Comparison of ENCODE assay signal across 1 cellular context in the genomic region with DNA sequence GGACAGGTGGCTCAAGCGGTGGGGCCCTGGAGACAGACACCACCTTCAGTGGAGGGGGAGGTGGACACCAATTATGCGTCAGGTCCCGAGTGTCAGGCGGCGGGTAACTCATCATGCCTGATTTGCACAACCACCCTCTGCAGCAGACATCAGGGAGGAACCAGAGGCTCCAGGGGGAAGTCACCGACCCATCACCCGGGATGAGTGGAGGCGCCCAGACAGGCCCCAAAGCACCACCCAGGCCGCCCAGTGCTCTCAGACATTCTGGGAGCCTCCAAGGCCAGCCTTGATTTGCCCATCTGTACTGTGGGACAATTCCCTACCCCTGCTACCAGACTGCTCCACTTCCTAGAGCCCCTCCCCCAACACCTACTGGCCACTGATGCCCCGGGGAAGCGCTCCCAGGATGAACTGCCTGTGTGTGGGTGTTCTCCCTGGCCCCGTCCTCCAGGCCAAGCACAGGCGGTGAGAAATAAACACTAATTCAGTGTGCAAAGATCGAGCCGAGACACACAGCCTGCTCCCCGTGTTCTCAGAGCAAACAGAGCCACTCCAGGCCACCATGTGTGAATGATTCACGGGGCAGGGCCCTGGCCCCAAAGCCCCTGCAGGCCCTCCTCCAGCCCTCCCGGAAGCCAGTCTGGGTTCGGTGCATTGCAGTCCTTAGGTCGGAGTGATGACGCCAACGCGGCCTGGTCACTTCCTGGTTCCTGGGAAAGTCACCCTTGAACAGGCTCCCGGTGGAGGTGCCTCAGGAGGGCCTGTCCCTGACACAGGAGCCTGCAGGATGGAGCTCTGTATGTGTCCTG.
TF ChIP-seq lines count a peak whose summit lies in the region.

No MANE protein-coding gene starts in this region.

TF ChIP-seq in HepG2, 621 proteins besides CTCF, POLR2A, EP300 and RAD21 (continued from another document and continues in another):
- TF ChIP-seq KIAA2018 (CRISPR knock-in tag; IDR thresholded peaks at IDR 0.05; ENCODE audit: borderline replicate concordance) (peak; percentile 21; the same call in 1 of the 2 replicates), RFXAP (CRISPR knock-in tag; IDR thresholded peaks at IDR 0.05; ENCODE audit: borderline replicate concordance) (0 out of 2 replicates have a peak, but pooled peaks have one; percentile 24), ZNF891 (CRISPR knock-in tag; IDR thresholded peaks at IDR 0.05) (peak; percentile 86; the same call in 1 of the 2 replicates), GATA4 (IDR thresholded peaks at IDR 0.05; ENCODE audit: borderline replicate concordance, low read depth) (no peak), RBM39 (IDR thresholded peaks at IDR 0.05; ENCODE audit: low read depth, low read length, poor library complexity, severe bottlenecking) (peak; percentile 95), MED1 (CRISPR knock-in tag; IDR thresholded peaks at IDR 0.05) (peak; percentile 95), ZNF547 (CRISPR knock-in tag; IDR thresholded peaks at IDR 0.05) (peak; percentile 89), SRY (CRISPR knock-in tag; IDR thresholded peaks at IDR 0.05) (peak; percentile 83; the same call in 1 of the 2 replicates), ARID4A (CRISPR knock-in tag; IDR thresholded peaks at IDR 0.05; ENCODE audit: borderline replicate concordance) (peak; percentile 95), MZF1 (CRISPR knock-in tag; IDR thresholded peaks at IDR 0.05; ENCODE audit: borderline replicate concordance) (no peak), NFKBIZ (CRISPR knock-in tag; IDR thresholded peaks at IDR 0.05) (no peak; the same call in 1 of the 2 replicates), KDM5A (IDR thresholded peaks at IDR 0.05; ENCODE audit: borderline replicate concordance, low read length) (no peak; the same call in 1 of the 2 replicates), ZFP1 (CRISPR knock-in tag; IDR thresholded peaks at IDR 0.05) (peak; percentile 73; the same call in 1 of the 2 replicates), RARA (CRISPR knock-in tag; IDR thresholded peaks at IDR 0.05) (peak; percentile 92), MBNL3 (CRISPR knock-in tag; conservative IDR thresholded peaks at IDR 0.05) (no peak), MAFK (conservative IDR thresholded peaks at IDR 0.05 in 1 of 2, IDR thresholded peaks at IDR 0.05 in 1 of 2; ENCODE audit: low read length in 2 of 2) (no peak), RCOR2 (CRISPR knock-in tag; IDR thresholded peaks at IDR 0.05) (peak; percentile 79), TSC22D2 (CRISPR knock-in tag; IDR thresholded peaks at IDR 0.05; ENCODE audit: borderline replicate concordance) (peak; percentile 14; the same call in 1 of the 2 replicates), DBP (CRISPR knock-in tag; IDR thresholded peaks at IDR 0.05; ENCODE audit: not compliant biosample characterization) (no peak), HMGA1 (CRISPR knock-in tag; conservative IDR thresholded peaks at IDR 0.05) (no peak), ZMAT5 (CRISPR knock-in tag; IDR thresholded peaks at IDR 0.05; ENCODE audit: borderline replicate concordance, low read depth) (no peak), ZNF180 (CRISPR knock-in tag; IDR thresholded peaks at IDR 0.05; ENCODE audit: borderline replicate concordance, low read depth) (no peak), ZNF776 (CRISPR knock-in tag; IDR thresholded peaks at IDR 0.05) (no peak; the same call in 1 of the 2 replicates), ZNF850 (CRISPR knock-in tag; conservative IDR thresholded peaks at IDR 0.05) (0 out of 2 replicates have a peak, but pooled peaks have one; percentile 12), REST (IDR thresholded peaks at IDR 0.05; ENCODE audit: borderline replicate concordance in 1 of 2, low read depth in 1 of 2, low read length in 2 of 2) (no peak; a peak in 1 of 4 replicates), HOXA9 (CRISPR knock-in tag; IDR thresholded peaks at IDR 0.05; ENCODE audit: borderline replicate concordance) (no peak), KDM2A (CRISPR knock-in tag; IDR thresholded peaks at IDR 0.05; ENCODE audit: borderline replicate concordance, low read depth) (peak; percentile 90)
- TF ChIP-seq, protein P1, sequence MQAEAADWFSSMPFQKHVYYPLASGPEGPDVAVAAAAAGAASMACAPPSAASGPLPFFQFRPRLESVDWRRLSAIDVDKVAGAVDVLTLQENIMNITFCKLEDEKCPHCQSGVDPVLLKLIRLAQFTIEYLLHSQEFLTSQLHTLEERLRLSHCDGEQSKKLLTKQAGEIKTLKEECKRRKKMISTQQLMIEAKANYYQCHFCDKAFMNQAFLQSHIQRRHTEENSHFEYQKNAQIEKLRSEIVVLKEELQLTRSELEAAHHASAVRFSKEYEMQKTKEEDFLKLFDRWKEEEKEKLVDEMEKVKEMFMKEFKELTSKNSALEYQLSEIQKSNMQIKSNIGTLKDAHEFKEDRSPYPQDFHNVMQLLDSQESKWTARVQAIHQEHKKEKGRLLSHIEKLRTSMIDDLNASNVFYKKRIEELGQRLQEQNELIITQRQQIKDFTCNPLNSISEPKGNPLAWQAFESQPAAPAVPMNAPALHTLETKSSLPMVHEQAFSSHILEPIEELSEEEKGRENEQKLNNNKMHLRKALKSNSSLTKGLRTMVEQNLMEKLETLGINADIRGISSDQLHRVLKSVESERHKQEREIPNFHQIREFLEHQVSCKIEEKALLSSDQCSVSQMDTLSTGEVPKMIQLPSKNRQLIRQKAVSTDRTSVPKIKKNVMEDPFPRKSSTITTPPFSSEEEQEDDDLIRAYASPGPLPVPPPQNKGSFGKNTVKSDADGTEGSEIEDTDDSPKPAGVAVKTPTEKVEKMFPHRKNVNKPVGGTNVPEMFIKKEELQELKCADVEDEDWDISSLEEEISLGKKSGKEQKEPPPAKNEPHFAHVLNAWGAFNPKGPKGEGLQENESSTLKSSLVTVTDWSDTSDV (CRISPR knock-in tag; IDR thresholded peaks at IDR 0.05) = peak; percentile 50; the same call in 1 of the 2 replicates
- TF ChIP-seq, protein P2, sequence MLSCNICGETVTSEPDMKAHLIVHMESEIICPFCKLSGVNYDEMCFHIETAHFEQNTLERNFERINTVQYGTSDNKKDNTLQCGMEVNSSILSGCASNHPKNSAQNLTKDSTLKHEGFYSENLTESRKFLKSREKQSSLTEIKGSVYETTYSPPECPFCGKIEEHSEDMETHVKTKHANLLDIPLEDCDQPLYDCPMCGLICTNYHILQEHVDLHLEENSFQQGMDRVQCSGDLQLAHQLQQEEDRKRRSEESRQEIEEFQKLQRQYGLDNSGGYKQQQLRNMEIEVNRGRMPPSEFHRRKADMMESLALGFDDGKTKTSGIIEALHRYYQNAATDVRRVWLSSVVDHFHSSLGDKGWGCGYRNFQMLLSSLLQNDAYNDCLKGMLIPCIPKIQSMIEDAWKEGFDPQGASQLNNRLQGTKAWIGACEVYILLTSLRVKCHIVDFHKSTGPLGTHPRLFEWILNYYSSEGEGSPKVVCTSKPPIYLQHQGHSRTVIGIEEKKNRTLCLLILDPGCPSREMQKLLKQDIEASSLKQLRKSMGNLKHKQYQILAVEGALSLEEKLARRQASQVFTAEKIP (CRISPR knock-in tag; IDR thresholded peaks at IDR 0.05; ENCODE audit: borderline replicate concordance) = no peak
